Comparison of ENCODE assay signal across 9 cellular contexts in the genomic region with DNA sequence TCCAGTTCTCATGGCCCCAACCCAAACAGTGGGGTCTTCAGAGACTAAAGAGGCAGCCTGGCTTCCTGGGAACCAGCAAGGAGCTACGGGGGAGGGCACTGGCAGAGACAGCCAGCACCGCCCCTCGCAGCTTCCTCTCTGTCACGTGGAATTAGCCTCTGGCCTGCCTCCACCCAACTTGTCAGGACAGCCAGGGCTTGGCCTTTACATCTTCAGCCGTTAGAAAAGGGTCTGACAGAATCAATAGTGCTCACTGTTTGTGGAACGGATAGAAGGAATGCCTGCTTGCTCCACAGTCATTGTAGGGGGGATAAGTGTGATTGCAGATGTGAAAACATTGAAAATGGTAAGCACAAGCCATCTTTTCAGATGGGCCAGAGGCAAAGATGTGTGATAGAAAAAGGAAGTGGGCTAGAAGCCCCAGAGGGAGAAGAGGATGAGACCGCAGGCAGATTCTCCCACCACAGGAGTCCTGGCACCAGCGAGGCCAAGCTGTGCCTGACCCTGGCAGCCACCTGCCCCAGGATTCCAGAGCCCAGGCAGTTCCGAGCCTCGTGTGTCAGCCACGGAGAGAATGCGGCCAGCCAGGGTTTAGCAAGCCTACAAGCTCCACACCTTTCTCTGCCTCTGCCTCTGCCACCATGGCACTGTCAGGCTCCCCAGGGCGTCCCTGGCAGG. TPM values are rescaled to one million over a fixed set of nuclear protein-coding genes. Genes with fewer than 3 reads are reported as not detected.
A peak's percentile ranks its signal among the peaks of the same experiment; 100 is the strongest.
DNase-seq lines count a peak whose midpoint lies in the region; TF ChIP-seq lines count a peak whose summit lies in the region.
"Had no signal": no experiment of that assay in that cellular context is flagged by ENCODE, and none has a peak within 500 bp of the region (broad histone marks: within the 10 kb centered on the region; RNA-seq: fewer than 3 reads in every experiment).

No MANE protein-coding gene starts in this region.

- no peak overlapping the region for H3K27ac Mint-ChIP-seq in type B pancreatic cell
- no peak overlapping the region for H3K27ac Mint-ChIP-seq in activated T-helper 2 cell treated with anti-CD3 and anti-CD28 coated beads, Interferon-gamma antibody, Interleukin-2, Interleukin-4, amounts not matched to agents 10 μg/mL and 5 μg/mL and 100 μg/mL, durations not matched to agents 14 hours and 24 hours and 36 hours

- H3K79me2 ChIP-seq in PC-9 (ENCODE audit: low read depth): no peaks in the 10 kb centered on the region

- H3K9me3 ChIP-seq in colonic mucosa (no peaks in the 10 kb centered on the region), PC-9 (ENCODE audit: insufficient read depth, low read depth) (no peaks in the 10 kb centered on the region)
- H3K9me3 ChIP-seq: thoracic aorta had no signal

- peaks cover 46% of the 10 kb centered on the region for H3K27me3 Mint-ChIP-seq in type B pancreatic cell
- peaks cover 15% of the 10 kb centered on the region for H3K27me3 Mint-ChIP-seq in activated T-helper 2 cell treated with anti-CD3 and anti-CD28 coated beads, Interferon-gamma antibody, Interleukin-2, Interleukin-4, amounts not matched to agents 10 μg/mL and 5 μg/mL and 100 μg/mL, durations not matched to agents 14 hours and 24 hours and 36 hours (ENCODE audit: low read depth)

- H3K27me3 ChIP-seq in colonic mucosa (no peaks in the 10 kb centered on the region), PC-9 (ENCODE audit: insufficient read depth, low read depth) (no peaks in the 10 kb centered on the region)

- H3K36me3 ChIP-seq in colonic mucosa (no peaks in the 10 kb centered on the region), PC-9 (ENCODE audit: low read depth) (no peaks in the 10 kb centered on the region)

- intact Hi-C loops in colonic mucosa (cut with DNase I) (no loop called here), PC-9 (cut with micrococcal nuclease; ENCODE audit: unreplicated experiment) (no loop called here)
- intact Hi-C loops in activated T-helper 2 cell treated with anti-CD3 and anti-CD28 coated beads, Interferon-gamma antibody, Interleukin-2, Interleukin-4, amounts not matched to agents 10 μg/mL and 5 μg/mL and 100 μg/mL, durations not matched to agents 14 hours and 24 hours and 36 hours (cut with micrococcal nuclease): no loop called here

- H3K27ac ChIP-seq in colonic mucosa (no peak overlapping the region), PC-9 (no peak overlapping the region)
- H3K27ac ChIP-seq: thoracic aorta had no signal

- H3K4me1 ChIP-seq in colonic mucosa (no peaks in the 10 kb centered on the region), PC-9 (replicated peaks; ENCODE audit: insufficient read depth) (no peaks in the 10 kb centered on the region)

- no TSS peak for BruUV-seq in PC-9 (replicated peaks; lab: Mats Ljungman, UMichigan)

- TF ChIP-seq CTCF in colonic mucosa (IDR thresholded peaks at IDR 0.05) (no peak), type B pancreatic cell (conservative IDR thresholded peaks at IDR 0.05) (no peak), PC-9 (conservative IDR thresholded peaks at IDR 0.05) (no peak)

- POLR2A ChIA-PET in PC-9 (lab: Charles Lee; ENCODE audit: unreplicated experiment): no interaction called here

- H3K4me3 Mint-ChIP-seq in type B pancreatic cell: peak overlapping the region; percentile 70
- H3K4me3 Mint-ChIP-seq in activated T-helper 2 cell treated with anti-CD3 and anti-CD28 coated beads, Interferon-gamma antibody, Interleukin-2, Interleukin-4, amounts not matched to agents 10 μg/mL and 5 μg/mL and 100 μg/mL, durations not matched to agents 14 hours and 24 hours and 36 hours (ENCODE audit: low read depth): no peak overlapping the region

- H3K9me3 Mint-ChIP-seq in type B pancreatic cell: no peaks in the 10 kb centered on the region
- H3K9me3 Mint-ChIP-seq in activated T-helper 2 cell treated with anti-CD3 and anti-CD28 coated beads, Interferon-gamma antibody, Interleukin-2, Interleukin-4, amounts not matched to agents 10 μg/mL and 5 μg/mL and 100 μg/mL, durations not matched to agents 14 hours and 24 hours and 36 hours: no peaks in the 10 kb centered on the region

- no peak overlapping the region for H3K4me2 ChIP-seq in PC-9

- no peak overlapping the region for H3K4me3 ChIP-seq in colonic mucosa
- H3K4me3 ChIP-seq in PC-9: no peak overlapping the region
- H3K4me3 ChIP-seq: thoracic aorta had no signal

- H4K20me1 ChIP-seq in PC-9 (ENCODE audit: insufficient read depth): no peaks in the 10 kb centered on the region

- no peak overlapping the region for H3K9ac ChIP-seq in colonic mucosa (ENCODE audit: low read depth in 2 of 2, low read length in 2 of 2)

- H3F3A ChIP-seq in PC-9 (ENCODE audit: insufficient read depth, low read depth): no peaks in the 10 kb centered on the region

- H3K4me1 Mint-ChIP-seq in type B pancreatic cell (ENCODE audit: unreplicated experiment): peaks cover 17% of the 10 kb centered on the region
- peaks cover 5% of the 10 kb centered on the region for H3K4me1 Mint-ChIP-seq in activated T-helper 2 cell treated with anti-CD3 and anti-CD28 coated beads, Interferon-gamma antibody, Interleukin-2, Interleukin-4, amounts not matched to agents 10 μg/mL and 5 μg/mL and 100 μg/mL, durations not matched to agents 14 hours and 24 hours and 36 hours (ENCODE audit: low read depth)

- DNase-seq in NOMO-1 (lab: John Stamatoyannopoulos, UW; ENCODE audit: unreplicated experiment in 2 of 2) (peak; percentile 36 to 52), NOMO-1 treated with dmso at 0.1 percent for 144 hours (lab: John Stamatoyannopoulos, UW; ENCODE audit: unreplicated experiment) (no peak), colonic mucosa (peak; percentile 49), lung microvascular endothelial cell (ENCODE audit: low read depth in 2 of 2) (peak; percentile 25 to 48), type B pancreatic cell (ENCODE audit: extremely low spot score, unreplicated experiment) (no peak), GM19238 (ENCODE audit: insufficient read length, low spot score) (no peak), PC-9 (no peak)
- no peak for DNase-seq in activated T-helper 2 cell treated with anti-CD3 and anti-CD28 coated beads, Interferon-gamma antibody, Interleukin-2, Interleukin-4, amounts not matched to agents 10 μg/mL and 5 μg/mL and 100 μg/mL, durations not matched to agents 14 hours and 24 hours and 36 hours (ENCODE audit: low spot score)

- CTCF ChIA-PET in PC-9 (lab: Charles Lee): no interaction called here

- no peaks in the 10 kb centered on the region for H3K9me2 ChIP-seq in PC-9 (ENCODE audit: insufficient read depth)

- H3K36me3 Mint-ChIP-seq in type B pancreatic cell: peaks cover 3% of the 10 kb centered on the region
- peaks cover 3% of the 10 kb centered on the region for H3K36me3 Mint-ChIP-seq in activated T-helper 2 cell treated with anti-CD3 and anti-CD28 coated beads, Interferon-gamma antibody, Interleukin-2, Interleukin-4, amounts not matched to agents 10 μg/mL and 5 μg/mL and 100 μg/mL, durations not matched to agents 14 hours and 24 hours and 36 hours (ENCODE audit: low read depth)

- H2AFZ ChIP-seq in PC-9: no peak overlapping the region

RNA-seq across cellular contexts. Expression of gene GRIN2C, which starts 18.6 kb away (rescaled TPM):
- total RNA-seq in colonic mucosa: under 1 TPM; 0.16 to 0.30 TPM
- under 0.01 TPM in 2 replicates for total RNA-seq in lung microvascular endothelial cell
- total RNA-seq in type B pancreatic cell (ENCODE audit: low replicate concordance): 0.36 and 0.72 TPM in 2 replicates
- 0.11 TPM in 1 of 2 replicates, not detected in the other for total RNA-seq in PC-9 (2021)
- total RNA-seq in activated T-helper 2 cell treated with anti-CD3 and anti-CD28 coated beads, Interferon-gamma antibody, Interleukin-2, Interleukin-4, amounts not matched to agents 10 μg/mL and 5 μg/mL and 100 μg/mL, durations not matched to agents 14 hours and 24 hours and 36 hours: 0.14 and 0.16 TPM in 2 replicates

RNA-seq across cellular contexts. Expression of gene FDXR, which starts 31.7 kb away (rescaled TPM):
- total RNA-seq in colonic mucosa (10 to 100 TPM; 17.7 to 26.9 TPM), lung microvascular endothelial cell (12.9 and 41.2 TPM in 2 replicates), type B pancreatic cell (ENCODE audit: low replicate concordance) (28.1 and 44.4 TPM in 2 replicates), PC-9 (2021) (18.2 and 30.7 TPM in 2 replicates)
- 17.8 and 19.7 TPM in 2 replicates for total RNA-seq in activated T-helper 2 cell treated with anti-CD3 and anti-CD28 coated beads, Interferon-gamma antibody, Interleukin-2, Interleukin-4, amounts not matched to agents 10 μg/mL and 5 μg/mL and 100 μg/mL, durations not matched to agents 14 hours and 24 hours and 36 hours

RNA-seq across cellular contexts. Expression of gene FADS6, which starts 52.3 kb away (rescaled TPM):
- total RNA-seq in colonic mucosa (10 to 100 TPM in 1 of 2 donors, under 1 TPM in 1; 0.30 to 18.4 TPM), lung microvascular endothelial cell (not detected in 2 replicates), type B pancreatic cell (ENCODE audit: low replicate concordance) (0.82 and 2.7 TPM in 2 replicates), PC-9 (2021) (not detected in 2 replicates)
- not detected in 2 replicates for total RNA-seq in activated T-helper 2 cell treated with anti-CD3 and anti-CD28 coated beads, Interferon-gamma antibody, Interleukin-2, Interleukin-4, amounts not matched to agents 10 μg/mL and 5 μg/mL and 100 μg/mL, durations not matched to agents 14 hours and 24 hours and 36 hours
- total RNA-seq: thoracic aorta had no signal

Comparison
In these comparisons a context has a peak if more than half of its experiments do, and no peak if none do; other contexts are left out.
1. DNase-seq: peak in NOMO-1 (2 of 2), colonic mucosa (single experiment) and lung microvascular endothelial cell (2 of 2); none in NOMO-1 treated with dmso at 0.1 percent for 144 hours (single experiment), type B pancreatic cell (single experiment), GM19238 (single experiment), PC-9 (0 of 2) and activated T-helper 2 cell treated with anti-CD3 and anti-CD28 coated beads, Interferon-gamma antibody, Interleukin-2, Interleukin-4, amounts not matched to agents 10 μg/mL and 5 μg/mL and 100 μg/mL, durations not matched to agents 14 hours and 24 hours and 36 hours (single experiment).